In the genomic region with DNA sequence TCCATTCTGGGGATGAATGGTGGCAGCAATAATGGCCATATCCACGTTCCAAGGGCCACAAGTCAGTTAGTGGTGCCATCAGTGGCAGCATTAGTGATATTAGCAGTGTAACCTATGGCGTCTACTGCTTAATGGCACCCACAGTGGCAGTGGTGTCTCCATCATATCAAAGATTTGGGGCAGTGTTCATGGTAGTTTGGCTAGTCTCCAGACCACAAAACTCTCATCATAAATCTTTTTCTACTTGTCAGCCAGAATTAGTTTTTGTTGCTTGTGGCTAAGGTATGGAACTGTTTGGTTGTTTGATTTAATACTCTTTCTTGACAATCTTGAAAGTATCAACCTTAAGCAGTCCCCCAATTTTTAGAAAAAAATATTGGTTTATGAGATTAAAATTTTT, we compare ENCODE assay signal across 24 cellular contexts. TPM values are rescaled to one million over a fixed set of nuclear protein-coding genes. Genes with fewer than 3 reads are reported as not detected.
"Had no signal": no experiment of that assay in that cellular context is flagged by ENCODE, and none has a peak within 500 bp of the region (broad histone marks: within the 10 kb centered on the region; RNA-seq: fewer than 3 reads in every experiment).

No MANE protein-coding gene starts in this region.

- ATAC-seq: T-cell had no signal

- DNase-seq: KBM-7, MV-4-11, NCI-H1048, NCI-H1436, NCI-H187, NCI-H2029, NCI-H2081 treated with DMSO at 0.1 percent for 48 hours, NCI-H2171 treated with DMSO at 0.1 percent for 48 hours, NCI-H345, NCI-H524, NCI-H526 treated with DMSO at 0.1 percent for 48 hours, NCI-H774, PC-9, Peyer's patch, SHP77, SK-N-SH, SW 1271, T-cell had no signal

RNA-seq across cellular contexts. Expression of a gene that starts 45.1 kb away (rescaled TPM):
- total RNA-seq: LHCN-M2, MCF 10A, NCI-H460, OCI-LY7, PC-9, Peyer's patch, RPMI7951, SK-MEL-5, T-cell had no signal
